Comparison of ENCODE assay signal across 29 cellular contexts in the genomic region with DNA sequence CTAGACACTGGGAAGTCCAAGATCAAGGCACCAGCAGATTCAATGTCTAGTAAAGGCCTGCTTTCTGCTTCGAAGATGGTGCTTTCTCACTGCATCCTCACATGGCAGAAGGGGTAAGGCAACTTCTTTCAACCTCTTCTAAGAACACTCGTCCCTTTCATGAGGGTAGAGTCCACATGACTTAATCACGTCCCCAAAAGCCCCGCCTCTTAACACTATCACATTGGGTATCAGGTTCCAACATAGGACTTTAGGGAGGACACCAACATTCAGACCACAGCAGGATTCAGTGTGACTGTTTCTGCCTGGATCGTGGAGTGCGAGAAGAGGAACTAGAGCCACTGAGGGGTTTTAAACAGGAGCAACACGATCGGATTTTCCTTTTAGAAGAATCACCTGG. TPM values are rescaled to one million over a fixed set of nuclear protein-coding genes. Genes with fewer than 3 reads are reported as not detected.
A peak's percentile ranks its signal among the peaks of the same experiment; 100 is the strongest.
DNase-seq lines count a peak whose midpoint lies in the region; ATAC-seq and TF ChIP-seq lines count a peak whose summit lies in the region.
"Had no signal": no experiment of that assay in that cellular context is flagged by ENCODE, and none has a peak within 500 bp of the region (broad histone marks: within the 10 kb centered on the region; RNA-seq: fewer than 3 reads in every experiment).

No MANE protein-coding gene starts in this region.

- in situ Hi-C loops in SK-MEL-5 (cut with HindIII; ENCODE audit: low pct_unique_long_range_greater_than_20kb, low sequenced_read_pairs) = no loop called here

- no peaks in the 10 kb centered on the region for H3K27me3 Mint-ChIP-seq in CD4-positive, alpha-beta T cell
- H3K27me3 Mint-ChIP-seq in activated naive CD8-positive, alpha-beta T cell treated with anti-CD3 and anti-CD28 coated beads, Interleukin-2, amount 50 U/mL, for 24 hours = no peaks in the 10 kb centered on the region
- H3K27me3 Mint-ChIP-seq in natural killer cell treated with Interleukin-12 subunit alpha and Interleukin-12 subunit beta and Interleukin-15 and Interleukin-18, amount 100 ng/mL, for 72 hours = no peaks in the 10 kb centered on the region
- H3K27me3 Mint-ChIP-seq: activated CD4-positive, alpha-beta T cell treated with anti-CD3 and anti-CD28 coated beads for 36 hours; stimulated activated naive B cell treated with anti-CD40 and anti-IgM and Interleukin-4, amounts not matched to agents 10 μg/mL and 1 μg/mL and 100 μg/mL, for 72 hours had no signal

- H3K9me3 ChIP-seq in CD4-positive, alpha-beta T cell (ENCODE audit: control insufficient read depth, low read length) = no peaks in the 10 kb centered on the region
- H3K9me3 ChIP-seq: gastrocnemius medialis, Peyer's patch had no signal

- H3K4me3 Mint-ChIP-seq in CD4-positive, alpha-beta T cell = peak overlapping the region; percentile 14
- H3K4me3 Mint-ChIP-seq in activated naive CD8-positive, alpha-beta T cell treated with anti-CD3 and anti-CD28 coated beads, Interleukin-2, amount 50 U/mL, for 24 hours = no peak overlapping the region
- no peak overlapping the region for H3K4me3 Mint-ChIP-seq in natural killer cell treated with Interleukin-12 subunit alpha and Interleukin-12 subunit beta and Interleukin-15 and Interleukin-18, amount 100 ng/mL, for 72 hours
- H3K4me3 Mint-ChIP-seq: activated CD4-positive, alpha-beta T cell treated with anti-CD3 and anti-CD28 coated beads for 36 hours; activated naive CD4-positive, alpha-beta T cell treated with anti-CD3 and anti-CD28 coated beads for 36 hours; activated T-cell treated with anti-CD3 and anti-CD28 coated beads, Interleukin-2, amount 50 U/mL, for 4 hours; mesothelial cell of epicardium; stimulated activated naive B cell treated with anti-CD40 and anti-IgM and Interleukin-4, amounts not matched to agents 10 μg/mL and 1 μg/mL and 100 μg/mL, for 72 hours had no signal

- H3K9me3 Mint-ChIP-seq in CD4-positive, alpha-beta T cell = no peaks in the 10 kb centered on the region
- H3K9me3 Mint-ChIP-seq in activated naive CD8-positive, alpha-beta T cell treated with anti-CD3 and anti-CD28 coated beads, Interleukin-2, amount 50 U/mL, for 24 hours = no peaks in the 10 kb centered on the region
- H3K9me3 Mint-ChIP-seq in natural killer cell treated with Interleukin-12 subunit alpha and Interleukin-12 subunit beta and Interleukin-15 and Interleukin-18, amount 100 ng/mL, for 72 hours = no peaks in the 10 kb centered on the region
- H3K9me3 Mint-ChIP-seq: activated naive CD4-positive, alpha-beta T cell treated with anti-CD3 and anti-CD28 coated beads for 36 hours; activated T-cell treated with anti-CD3 and anti-CD28 coated beads, Interleukin-2, amount 50 U/mL, for 4 hours; mesothelial cell of epicardium; stimulated activated naive B cell treated with anti-CD40 and anti-IgM and Interleukin-4, amounts not matched to agents 10 μg/mL and 1 μg/mL and 100 μg/mL, for 72 hours had no signal

- DNase-seq in CD4-positive, alpha-beta T cell = no peak
- DNase-seq in SK-MEL-5 (ENCODE audit: low read depth, low spot score) = peak; percentile 70
- DNase-seq in activated naive CD8-positive, alpha-beta T cell treated with anti-CD3 and anti-CD28 coated beads, Interleukin-2, amount 50 U/mL, for 24 hours = no peak
- DNase-seq in natural killer cell treated with Interleukin-12 subunit alpha and Interleukin-12 subunit beta and Interleukin-15 and Interleukin-18, amount 100 ng/mL, for 72 hours (ENCODE audit: low spot score) = no peak
- DNase-seq in NCI-H2081 treated with DMSO at 0.1 percent for 48 hours (lab: John Stamatoyannopoulos, UW) = no peak
- no peak for DNase-seq in SKM-1 (lab: John Stamatoyannopoulos, UW; ENCODE audit: unreplicated experiment)
- no peak for DNase-seq in SHP77 treated with DMSO at 0.1 percent for 48 hours (lab: John Stamatoyannopoulos, UW)
- DNase-seq in SIG-M5 treated with dmso at 0.1 percent for 504 hours (lab: John Stamatoyannopoulos, UW; ENCODE audit: unreplicated experiment) = no peak
- DNase-seq: activated CD4-positive, alpha-beta T cell treated with anti-CD3 and anti-CD28 coated beads for 36 hours; activated naive CD4-positive, alpha-beta T cell treated with anti-CD3 and anti-CD28 coated beads for 36 hours; activated T-cell treated with anti-CD3 and anti-CD28 coated beads, Interleukin-2, amount 50 U/mL, for 4 hours; amygdala; brain microvascular endothelial cell; C1 segment of cervical spinal cord; DMS79 treated with DMSO at 0.1 percent for 48 hours; gastrocnemius medialis; GF-D8; GM23248; MV-4-11; NCI-H1436 treated with DMSO at 0.1 percent for 48 hours; NCI-H2107; NCI-H446; NCI-H748 treated with DMSO at 0.1 percent for 48 hours; Peyer's patch; SIG-M5; stimulated activated naive B cell treated with anti-CD40 and anti-IgM and Interleukin-4, amounts not matched to agents 10 μg/mL and 1 μg/mL and 100 μg/mL, for 72 hours; substantia nigra; trophoblast cell had no signal

- intact Hi-C loops in CD4-positive, alpha-beta T cell (cut with DNase I, micrococcal nuclease) = no loop called here

- no peak for ATAC-seq in CD4-positive, alpha-beta T cell (ENCODE audit: poor library complexity)
- ATAC-seq in activated naive CD8-positive, alpha-beta T cell treated with anti-CD3 and anti-CD28 coated beads, Interleukin-2, amount 50 U/mL, for 24 hours = no peak
- ATAC-seq in natural killer cell treated with Interleukin-12 subunit alpha and Interleukin-12 subunit beta and Interleukin-15 and Interleukin-18, amount 100 ng/mL, for 72 hours = no peak
- ATAC-seq: activated CD4-positive, alpha-beta T cell treated with anti-CD3 and anti-CD28 coated beads for 36 hours; activated T-cell treated with anti-CD3 and anti-CD28 coated beads, Interleukin-2, amount 50 U/mL, for 4 hours; gastrocnemius medialis; stimulated activated naive B cell treated with anti-CD40 and anti-IgM and Interleukin-4, amounts not matched to agents 10 μg/mL and 1 μg/mL and 100 μg/mL, for 72 hours had no signal

- no peaks in the 10 kb centered on the region for H3K27me3 ChIP-seq in CD4-positive, alpha-beta T cell (ENCODE audit: control insufficient read depth, insufficient read depth, low read length)
- H3K27me3 ChIP-seq: brain microvascular endothelial cell, gastrocnemius medialis, Peyer's patch had no signal

- H3K4me1 Mint-ChIP-seq in CD4-positive, alpha-beta T cell (ENCODE audit: low read depth) = peaks cover 46% of the 10 kb centered on the region
- H3K4me1 Mint-ChIP-seq in activated naive CD8-positive, alpha-beta T cell treated with anti-CD3 and anti-CD28 coated beads, Interleukin-2, amount 50 U/mL, for 24 hours = peaks cover 31% of the 10 kb centered on the region
- peaks cover 38 to 41% of the 10 kb centered on the region in 2 donors for H3K4me1 Mint-ChIP-seq in natural killer cell treated with Interleukin-12 subunit alpha and Interleukin-12 subunit beta and Interleukin-15 and Interleukin-18, amount 100 ng/mL, for 72 hours (ENCODE audit: low read depth in 2 of 2)

- H3K27ac Mint-ChIP-seq in CD4-positive, alpha-beta T cell = peak overlapping the region; percentile 99
- H3K27ac Mint-ChIP-seq in activated naive CD8-positive, alpha-beta T cell treated with anti-CD3 and anti-CD28 coated beads, Interleukin-2, amount 50 U/mL, for 24 hours = peak overlapping the region; percentile 65
- H3K27ac Mint-ChIP-seq in natural killer cell treated with Interleukin-12 subunit alpha and Interleukin-12 subunit beta and Interleukin-15 and Interleukin-18, amount 100 ng/mL, for 72 hours = peak overlapping the region; percentile 87 to 95
- H3K27ac Mint-ChIP-seq: activated CD4-positive, alpha-beta T cell treated with anti-CD3 and anti-CD28 coated beads for 36 hours; activated naive CD4-positive, alpha-beta T cell treated with anti-CD3 and anti-CD28 coated beads for 36 hours; mesothelial cell of epicardium; stimulated activated naive B cell treated with anti-CD40 and anti-IgM and Interleukin-4, amounts not matched to agents 10 μg/mL and 1 μg/mL and 100 μg/mL, for 72 hours had no signal

- H3K27ac ChIP-seq in CD4-positive, alpha-beta T cell (ENCODE audit: low read depth, low read length) = no peak overlapping the region
- H3K27ac ChIP-seq: brain microvascular endothelial cell, gastrocnemius medialis, GM23248, Peyer's patch had no signal

- H3K36me3 Mint-ChIP-seq in CD4-positive, alpha-beta T cell (ENCODE audit: low read depth) = peaks cover 43% of the 10 kb centered on the region
- peaks cover 26% of the 10 kb centered on the region for H3K36me3 Mint-ChIP-seq in activated naive CD8-positive, alpha-beta T cell treated with anti-CD3 and anti-CD28 coated beads, Interleukin-2, amount 50 U/mL, for 24 hours (ENCODE audit: low read depth)
- H3K36me3 Mint-ChIP-seq in natural killer cell treated with Interleukin-12 subunit alpha and Interleukin-12 subunit beta and Interleukin-15 and Interleukin-18, amount 100 ng/mL, for 72 hours = peaks cover 13% of the 10 kb centered on the region

- TF ChIP-seq CTCF in CD4-positive, alpha-beta T cell (IDR thresholded peaks at IDR 0.05) = no peak

- POLR2A ChIA-PET in CD4-positive, alpha-beta T cell (lab: Charles Lee) = no interaction called here

- CTCF ChIA-PET in CD4-positive, alpha-beta T cell (lab: Charles Lee) = no interaction called here

RNA-seq across cellular contexts. Expression of a gene that starts 3.7 kb away (rescaled TPM):
- total RNA-seq in CD4-positive, alpha-beta T cell = 1 to 10 TPM; 7.7 to 7.9 TPM
- 5.9 and 7.0 TPM in 2 replicates for total RNA-seq in SK-MEL-5 (2014; rRNA removed; shearing (Covaris generic))
- polyA plus RNA-seq in SK-MEL-5 (2015; cell fraction: cytosol; rRNA removed) = 12.9 and 21.6 TPM in 2 replicates
- 7.1 and 16.9 TPM in 2 replicates for polyA plus RNA-seq in SK-MEL-5 (2015; cell fraction: nucleus; rRNA removed)
- total RNA-seq in natural killer cell treated with Interleukin-12 subunit alpha and Interleukin-12 subunit beta and Interleukin-15 and Interleukin-18, amount 100 ng/mL, for 72 hours = 10 to 100 TPM; 19.8 to 19.9 TPM

RNA-seq across cellular contexts. Expression of a gene that starts 10.2 kb away (rescaled TPM):
- total RNA-seq in CD4-positive, alpha-beta T cell = 10 to 100 TPM; 25.3 to 29.0 TPM
- 21.2 and 27.2 TPM in 2 replicates for total RNA-seq in SK-MEL-5 (2014; rRNA removed; shearing (Covaris generic))
- 25.0 and 29.8 TPM in 2 replicates for polyA plus RNA-seq in SK-MEL-5 (2015; cell fraction: cytosol; rRNA removed)
- polyA plus RNA-seq in SK-MEL-5 (2015; cell fraction: nucleus; rRNA removed) = 42.5 and 43.9 TPM in 2 replicates
- total RNA-seq in natural killer cell treated with Interleukin-12 subunit alpha and Interleukin-12 subunit beta and Interleukin-15 and Interleukin-18, amount 100 ng/mL, for 72 hours = 10 to 100 TPM; 39.7 to 79.6 TPM

RNA-seq across cellular contexts. Expression of a gene that starts 10.5 kb away (rescaled TPM):
- 100 to 1,000 TPM; 198 to 206 TPM for total RNA-seq in CD4-positive, alpha-beta T cell
- 124 and 129 TPM in 2 replicates for total RNA-seq in SK-MEL-5 (2014; rRNA removed; shearing (Covaris generic))
- polyA plus RNA-seq in SK-MEL-5 (2015; cell fraction: cytosol; rRNA removed) = 120 and 160 TPM in 2 replicates
- polyA plus RNA-seq in SK-MEL-5 (2015; cell fraction: nucleus; rRNA removed) = 129 and 159 TPM in 2 replicates
- 100 to 1,000 TPM; 197 to 213 TPM for total RNA-seq in natural killer cell treated with Interleukin-12 subunit alpha and Interleukin-12 subunit beta and Interleukin-15 and Interleukin-18, amount 100 ng/mL, for 72 hours

RNA-seq across cellular contexts. Expression of a gene that starts 24.7 kb away (rescaled TPM):
- total RNA-seq in CD4-positive, alpha-beta T cell = 1 to 10 TPM; 6.2 to 6.3 TPM
- 9.5 and 12.2 TPM in 2 replicates for total RNA-seq in SK-MEL-5 (2014; rRNA removed; shearing (Covaris generic))
- polyA plus RNA-seq in SK-MEL-5 (2015; cell fraction: cytosol; rRNA removed) = 41.2 and 46.1 TPM in 2 replicates
- polyA plus RNA-seq in SK-MEL-5 (2015; cell fraction: nucleus; rRNA removed) = 13.2 and 13.8 TPM in 2 replicates
- 10 to 100 TPM; 32.8 to 46.7 TPM for total RNA-seq in natural killer cell treated with Interleukin-12 subunit alpha and Interleukin-12 subunit beta and Interleukin-15 and Interleukin-18, amount 100 ng/mL, for 72 hours
